ENCODE assay signal across 8 cellular contexts in the genomic region with DNA sequence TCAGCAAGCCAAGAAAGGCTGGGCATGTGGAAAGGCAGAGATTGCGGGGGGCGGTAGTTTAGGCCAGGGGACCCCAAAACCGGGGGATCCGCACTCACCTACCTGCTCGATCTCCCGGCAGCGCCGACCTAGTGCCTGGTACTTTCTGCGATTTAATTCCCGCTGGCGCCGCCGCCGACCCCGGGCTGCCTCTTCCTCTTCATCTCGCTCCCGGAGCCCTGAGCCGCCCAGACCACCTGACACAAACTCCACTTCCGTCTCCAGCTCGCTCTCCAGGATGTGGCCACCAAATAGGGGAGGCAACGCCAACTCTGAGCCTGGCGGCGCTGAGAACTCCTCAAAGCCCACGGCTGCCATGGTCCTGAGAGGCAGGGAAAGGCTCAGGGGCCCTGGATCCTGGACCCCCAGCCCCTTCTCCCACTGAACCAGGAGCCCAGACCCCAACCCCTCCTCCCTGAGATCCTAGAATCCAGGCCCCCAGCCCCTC. TPM values are rescaled to one million over a fixed set of nuclear protein-coding genes. Genes with fewer than 3 reads are reported as not detected.
DNase-seq lines count a peak whose midpoint lies in the region; ATAC-seq and TF ChIP-seq lines count a peak whose summit lies in the region.

No MANE protein-coding gene starts in this region.

- H3K4me3 ChIP-seq in Jurkat, Clone E6-1 (ENCODE audit: low read length): peak overlapping the region; percentile 100
- peak overlapping the region; percentile 61 to 93 (median 88) for H3K4me3 ChIP-seq in stomach

- peaks cover 42% of the 10 kb centered on the region for H3K36me3 Mint-ChIP-seq in activated B cell treated with CpG ODN at 0.5 μM for 24 hours (ENCODE audit: low read depth)

- peaks cover 22 to 36% (median 31%) of the 10 kb centered on the region in 4 donors for H3K4me1 ChIP-seq in stomach

- WGBS in stomach, 5 donors: 9 to 13% (median 11%) methylated on average over 20 to 24 of the region's 24 CpGs

- H3K27me3 Mint-ChIP-seq in activated B cell treated with CpG ODN at 0.5 μM for 24 hours: no peaks in the 10 kb centered on the region

- peak overlapping the region; percentile 3 to 94 (median 88) for H3K27ac ChIP-seq in stomach

- H3K9me3 Mint-ChIP-seq in activated B cell treated with CpG ODN at 0.5 μM for 24 hours: no peaks in the 10 kb centered on the region

- no peak for TF ChIP-seq EP300 in stomach (IDR thresholded peaks at IDR 0.05)

- CTCF ChIA-PET in activated B cell treated with CpG ODN at 0.5 μM for 24 hours (lab: Charles Lee): interaction anchor here (0.6 to 1.0 kb wide), 2 partner anchors 23 kb away, joined by 3 to 4 read pairs; partner anchors contain the start of gene CNOT3

- TF ChIP-seq CTCF in activated B cell treated with CpG ODN at 0.5 μM for 24 hours (IDR thresholded peaks at IDR 0.05): no peak
- no peak for TF ChIP-seq CTCF in stomach (IDR thresholded peaks at IDR 0.05)

- no peaks in the 10 kb centered on the region for H3K27me3 ChIP-seq in stomach

- peak overlapping the region; percentile 98 for H3K27ac Mint-ChIP-seq in activated B cell treated with CpG ODN at 0.5 μM for 24 hours

- peaks cover 36% of the 10 kb centered on the region for H3K4me1 Mint-ChIP-seq in activated B cell treated with CpG ODN at 0.5 μM for 24 hours

- no peaks in the 10 kb centered on the region for H3K9me3 ChIP-seq in stomach

- ATAC-seq in activated B cell treated with CpG ODN at 0.5 μM for 24 hours (ENCODE audit: low read depth): no peak

- peaks cover 20 to 50% (median 48%) of the 10 kb centered on the region in 4 donors for H3K36me3 ChIP-seq in stomach

- DNase-seq in DMS53 treated with DMSO at 0.1 percent for 48 hours (lab: John Stamatoyannopoulos, UW; ENCODE audit: unreplicated experiment) (peak; percentile 13), activated B cell treated with CpG ODN at 0.5 μM for 24 hours (no peak), ecto neural progenitor cell (ENCODE audit: low spot score) (peak; percentile 57), medulla oblongata (ENCODE audit: extremely low spot score) (peak; percentile 57), stomach (peak; percentile 48), OCI-M2 (lab: John Stamatoyannopoulos, UW; ENCODE audit: unreplicated experiment) (no peak), putamen (ENCODE audit: low spot score) (no peak)
- peak; percentile 74 for DNase-seq in Jurkat, Clone E6-1 (ENCODE audit: low read depth, low spot score)

- no peak for TF ChIP-seq POLR2A in stomach (IDR thresholded peaks at IDR 0.05)

- H3K4me3 Mint-ChIP-seq in activated B cell treated with CpG ODN at 0.5 μM for 24 hours: peak overlapping the region; percentile 94

- intact Hi-C loops in activated B cell treated with CpG ODN at 0.5 μM for 24 hours (cut with micrococcal nuclease): loop anchor here (2.0 kb wide), 1 partner anchor 334 kb away; the partner anchor contains the start of gene LENG8
- intact Hi-C loops in stomach (cut with DNase I; ENCODE audit: low total_unique reads): no loop called here

- POLR2A ChIA-PET in activated B cell treated with CpG ODN at 0.5 μM for 24 hours (lab: Charles Lee): interaction anchor here (0.5 to 3.1 kb wide), 15 partner anchors 8 to 1485 kb away, joined by 3 to 61 read pairs (median 5); partner anchors contain the start of genes CNOT3, FIZ1, LENG1 and LENG8

RNA-seq across cellular contexts. Expression of gene TFPT, which starts 1.1 kb away (rescaled TPM):
- 56.9 TPM for polyA plus RNA-seq in Jurkat, Clone E6-1 (2012; ENCODE audit: insufficient read depth, insufficient read length)
- total RNA-seq in activated B cell treated with CpG ODN at 0.5 μM for 24 hours: 16.6 and 17.9 TPM in 2 replicates
- 10 to 100 TPM in 1 of 5 donors, 1 to 10 TPM in 2, under 1 TPM in 1, not detected in 1; 0.45 to 10.9 (median 4.8) TPM for total RNA-seq in stomach
- polyA plus RNA-seq in stomach: 10 to 100 TPM; 22.9 to 31.8 (median 23.1) TPM

RNA-seq across cellular contexts. Expression of gene PRPF31, which starts 1.2 kb away (rescaled TPM):
- polyA plus RNA-seq in Jurkat, Clone E6-1 (2012; ENCODE audit: insufficient read depth, insufficient read length): 121 TPM
- 78.9 and 79.3 TPM in 2 replicates for total RNA-seq in activated B cell treated with CpG ODN at 0.5 μM for 24 hours
- 10 to 100 TPM; 22.8 to 98.2 (median 27.8) TPM for total RNA-seq in stomach
- 10 to 100 TPM; 46.3 to 53.1 (median 46.3) TPM for polyA plus RNA-seq in stomach

RNA-seq across cellular contexts. Expression of gene NDUFA3, which starts 11.7 kb away (rescaled TPM):
- 367 TPM for polyA plus RNA-seq in Jurkat, Clone E6-1 (2012; ENCODE audit: insufficient read depth, insufficient read length)
- 94.7 and 96.1 TPM in 2 replicates for total RNA-seq in activated B cell treated with CpG ODN at 0.5 μM for 24 hours
- total RNA-seq in stomach: 100 to 1,000 TPM in 1 of 5 donors, 10 to 100 TPM in 1, 1 to 10 TPM in 2, not detected in 1; 7.0 to 401 (median 16.2) TPM
- polyA plus RNA-seq in stomach: 100 to 1,000 TPM; 253 to 356 (median 281) TPM

RNA-seq across cellular contexts. Expression of gene OSCAR, which starts 13.8 kb away (rescaled TPM):
- polyA plus RNA-seq in Jurkat, Clone E6-1 (2012; ENCODE audit: insufficient read depth, insufficient read length): not detected
- total RNA-seq in activated B cell treated with CpG ODN at 0.5 μM for 24 hours: 0.16 TPM in 1 of 2 replicates, not detected in the other
- 1 to 10 TPM in 1 of 5 donors, under 1 TPM in 1, not detected in 3; 0.45 to 2.6 TPM for total RNA-seq in stomach
- under 1 TPM in 2 of 3 donors, not detected in 1; 0.81 to 0.95 TPM for polyA plus RNA-seq in stomach

RNA-seq across cellular contexts. Expression of gene CNOT3, which starts 23.2 kb away (rescaled TPM):
- polyA plus RNA-seq in Jurkat, Clone E6-1 (2012; ENCODE audit: insufficient read depth, insufficient read length): 74.2 TPM
- total RNA-seq in activated B cell treated with CpG ODN at 0.5 μM for 24 hours (53.2 and 64.6 TPM in 2 replicates), stomach (100 to 1,000 TPM in 1 of 5 donors, 10 to 100 TPM in 4; 11.2 to 100 (median 36.2) TPM)
- polyA plus RNA-seq in stomach: 10 to 100 TPM; 18.2 to 40.5 (median 22.3) TPM

Comparison
In these comparisons a context has a peak if more than half of its experiments do, and no peak if none do; other contexts are left out.
1. DNase-seq: peak in DMS53 treated with DMSO at 0.1 percent for 48 hours (single experiment), Jurkat, Clone E6-1 (single experiment), ecto neural progenitor cell (single experiment), medulla oblongata (single experiment) and stomach (single experiment); none in activated B cell treated with CpG ODN at 0.5 μM for 24 hours (single experiment), OCI-M2 (single experiment) and putamen (single experiment).